28 cellular contexts compared by ENCODE assay signal in genomic region chr5:115616892-115617291, GRCh38.
"Had no signal": no experiment of that assay in that cellular context is flagged by ENCODE, and none has a peak within 500 bp of the region (broad histone marks: within the 10 kb centered on the region; RNA-seq: fewer than 3 reads in every experiment).

No MANE protein-coding gene starts in this region.

- H3K4me3 Mint-ChIP-seq: activated CD4-positive, alpha-beta memory T cell treated with anti-CD3 and anti-CD28 coated beads, Interleukin-2, amount 10 ng/mL, durations not matched to agents 7 days and 5 days; activated CD4-positive, alpha-beta T cell treated with anti-CD3 and anti-CD28 coated beads, Interleukin-2, amount 10 ng/mL, durations not matched to agents 7 days and 5 days; activated naive CD4-positive, alpha-beta T cell treated with anti-CD3 and anti-CD28 coated beads, Interleukin-2, amount 10 ng/mL, durations not matched to agents 7 days and 5 days; activated naive CD8-positive, alpha-beta T cell treated with anti-CD3 and anti-CD28 coated beads, Interleukin-2, amount 10 ng/mL, durations not matched to agents 7 days and 5 days; activated T-cell treated with anti-CD3 and anti-CD28 coated beads, Interleukin-2, amount 50 U/mL, for 24 hours; activated T-cell treated with anti-CD3 and anti-CD28 coated beads, Interleukin-2, amount 50 U/mL, for 72 hours; brain; central memory CD8-positive, alpha-beta T cell; dendritic cell treated with granulocyte-macrophage colony-stimulating factor and Interleukin-4, amounts not matched to agents 40 ng/mL and 50 ng/mL, for 4 days; endodermal cell; WTC11 had no signal

- H3K4me1 ChIP-seq: ascending aorta, breast epithelium had no signal

- H3K27me3 ChIP-seq: ascending aorta, breast epithelium, dorsolateral prefrontal cortex had no signal

- H3K27ac Mint-ChIP-seq: activated CD4-positive, alpha-beta memory T cell treated with anti-CD3 and anti-CD28 coated beads, Interleukin-2, amount 10 ng/mL, durations not matched to agents 7 days and 5 days; activated CD4-positive, alpha-beta T cell treated with anti-CD3 and anti-CD28 coated beads, Interleukin-2, amount 10 ng/mL, durations not matched to agents 7 days and 5 days; activated naive CD4-positive, alpha-beta T cell treated with anti-CD3 and anti-CD28 coated beads, Interleukin-2, amount 10 ng/mL, durations not matched to agents 7 days and 5 days; activated naive CD4-positive, alpha-beta T cell treated with anti-CD3 and anti-CD28 coated beads, Interleukin-2, amount 50 U/mL, for 72 hours; activated naive CD8-positive, alpha-beta T cell treated with anti-CD3 and anti-CD28 coated beads, Interleukin-2, amount 10 ng/mL, durations not matched to agents 7 days and 5 days; activated T-cell treated with anti-CD3 and anti-CD28 coated beads, Interleukin-2, amount 50 U/mL, for 24 hours; activated T-cell treated with anti-CD3 and anti-CD28 coated beads, Interleukin-2, amount 50 U/mL, for 72 hours; dendritic cell treated with granulocyte-macrophage colony-stimulating factor and Interleukin-4, amounts not matched to agents 40 ng/mL and 50 ng/mL, for 4 days; endodermal cell had no signal

- DNase-seq: activated CD4-positive, alpha-beta memory T cell treated with anti-CD3 and anti-CD28 coated beads, Interleukin-2, amount 10 ng/mL, durations not matched to agents 7 days and 5 days; activated CD4-positive, alpha-beta T cell treated with anti-CD3 and anti-CD28 coated beads for 1 hour; activated CD4-positive, alpha-beta T cell treated with anti-CD3 and anti-CD28 coated beads for 4 hours; activated CD4-positive, alpha-beta T cell treated with anti-CD3 and anti-CD28 coated beads, Interleukin-2, amount 10 ng/mL, durations not matched to agents 7 days and 5 days; activated CD4-positive, alpha-beta T cell treated with anti-CD3 and anti-CD28 coated beads, Interleukin-2, amount 50 U/mL, for 4 hours; activated CD8-positive, alpha-beta memory T cell treated with anti-CD3 and anti-CD28 coated beads, Interleukin-2, amount 50 U/mL, for 48 hours; activated gamma-delta T cell; activated naive CD4-positive, alpha-beta T cell; activated naive CD4-positive, alpha-beta T cell treated with anti-CD3 and anti-CD28 coated beads, Interleukin-2, amount 10 ng/mL, durations not matched to agents 7 days and 5 days; activated naive CD8-positive, alpha-beta T cell treated with anti-CD3 and anti-CD28 coated beads, Interleukin-2, amount 10 ng/mL, durations not matched to agents 7 days and 5 days; activated T-cell treated with anti-CD3 and anti-CD28 coated beads for 4 hours; activated T-cell treated with anti-CD3 and anti-CD28 coated beads, Interleukin-2, amount 50 U/mL, for 24 hours; activated T-cell treated with anti-CD3 and anti-CD28 coated beads, Interleukin-2, amount 50 U/mL, for 72 hours; dorsolateral prefrontal cortex; effector memory CD4-positive, alpha-beta T cell; endodermal cell; foreskin fibroblast; T-helper 2 cell had no signal

- H3K36me3 ChIP-seq: breast epithelium had no signal

- ATAC-seq: activated naive CD4-positive, alpha-beta T cell treated with anti-CD3 and anti-CD28 coated beads, Interleukin-2, amount 50 U/mL, for 72 hours; activated T-cell treated with anti-CD3 and anti-CD28 coated beads, Interleukin-2, amount 50 U/mL, for 72 hours; esophagus mucosa; WTC11 had no signal

- H3K27me3 Mint-ChIP-seq: activated CD4-positive, alpha-beta memory T cell treated with anti-CD3 and anti-CD28 coated beads, Interleukin-2, amount 10 ng/mL, durations not matched to agents 7 days and 5 days; activated CD4-positive, alpha-beta T cell treated with anti-CD3 and anti-CD28 coated beads, Interleukin-2, amount 10 ng/mL, durations not matched to agents 7 days and 5 days; activated naive CD4-positive, alpha-beta T cell treated with anti-CD3 and anti-CD28 coated beads, Interleukin-2, amount 10 ng/mL, durations not matched to agents 7 days and 5 days; activated naive CD8-positive, alpha-beta T cell treated with anti-CD3 and anti-CD28 coated beads, Interleukin-2, amount 10 ng/mL, durations not matched to agents 7 days and 5 days; activated T-cell treated with anti-CD3 and anti-CD28 coated beads, Interleukin-2, amount 50 U/mL, for 24 hours; brain; central memory CD8-positive, alpha-beta T cell; dendritic cell treated with granulocyte-macrophage colony-stimulating factor and Interleukin-4, amounts not matched to agents 40 ng/mL and 50 ng/mL, for 4 days had no signal

- H3K9me3 Mint-ChIP-seq: activated CD4-positive, alpha-beta memory T cell treated with anti-CD3 and anti-CD28 coated beads, Interleukin-2, amount 10 ng/mL, durations not matched to agents 7 days and 5 days; activated CD4-positive, alpha-beta T cell treated with anti-CD3 and anti-CD28 coated beads, Interleukin-2, amount 10 ng/mL, durations not matched to agents 7 days and 5 days; activated naive CD4-positive, alpha-beta T cell treated with anti-CD3 and anti-CD28 coated beads, Interleukin-2, amount 10 ng/mL, durations not matched to agents 7 days and 5 days; activated naive CD4-positive, alpha-beta T cell treated with anti-CD3 and anti-CD28 coated beads, Interleukin-2, amount 50 U/mL, for 72 hours; activated naive CD8-positive, alpha-beta T cell treated with anti-CD3 and anti-CD28 coated beads, Interleukin-2, amount 10 ng/mL, durations not matched to agents 7 days and 5 days; activated T-cell treated with anti-CD3 and anti-CD28 coated beads, Interleukin-2, amount 50 U/mL, for 24 hours; activated T-cell treated with anti-CD3 and anti-CD28 coated beads, Interleukin-2, amount 50 U/mL, for 72 hours; brain; central memory CD8-positive, alpha-beta T cell; dendritic cell treated with granulocyte-macrophage colony-stimulating factor and Interleukin-4, amounts not matched to agents 40 ng/mL and 50 ng/mL, for 4 days; endodermal cell; WTC11 had no signal

- H3K9me3 ChIP-seq: ascending aorta, breast epithelium had no signal

- H3K27ac ChIP-seq: ascending aorta, breast epithelium, coronary artery, VCaP had no signal

- H3K4me3 ChIP-seq: ascending aorta, breast epithelium, coronary artery, dorsolateral prefrontal cortex had no signal

- H3K4me1 Mint-ChIP-seq: WTC11 had no signal
